ENCODE assay signal across 8 cellular contexts in genomic region chr2:224973112-224974016, GRCh38.
DNase-seq lines count a peak whose midpoint lies in the region; ATAC-seq, FAIRE-seq and TF ChIP-seq lines count a peak whose summit lies in the region.

No MANE protein-coding gene starts in this region.

- ATAC-seq in mucosa of descending colon (peak; percentile 78), GM21737 (IDR thresholded peaks at IDR 0.05; ENCODE audit: unreplicated experiment) (no peak), left lobe of liver (no peak), GM21526 (IDR thresholded peaks at IDR 0.05; ENCODE audit: low FRiP score, unreplicated experiment) (no peak)

- POLR2A ChIA-PET in activated CD4-positive, alpha-beta memory T cell treated with anti-CD3 and anti-CD28 coated beads for 36 hours (lab: Charles Lee), result interaction anchor here (1.2 kb wide), 1 partner anchor 30 kb away, joined by 3 read pairs; no protein-coding TSS in a partner anchor

- peaks cover 76% of the 10 kb centered on the region for H3K4me1 Mint-ChIP-seq in activated CD4-positive, alpha-beta memory T cell treated with anti-CD3 and anti-CD28 coated beads for 36 hours (ENCODE audit: low read depth)
- H3K4me1 Mint-ChIP-seq in type B pancreatic cell (ENCODE audit: unreplicated experiment), result peaks cover 7% of the 10 kb centered on the region

- FAIRE-seq in H54 (lab: Jason Lieb, UNC), result peak; percentile 95

- no peaks in the 10 kb centered on the region for H3K36me3 ChIP-seq in mucosa of descending colon (ENCODE audit: low read depth)

- peak overlapping the region; percentile 35 for H3K27ac Mint-ChIP-seq in activated CD4-positive, alpha-beta memory T cell treated with anti-CD3 and anti-CD28 coated beads for 36 hours
- no peak overlapping the region for H3K27ac Mint-ChIP-seq in type B pancreatic cell

- DNase-seq in COLO829 (ENCODE audit: low spot score) (peak; percentile 37), H54 (ENCODE audit: insufficient read length, low spot score) (peak; percentile 37), mucosa of descending colon (peak in 1 of 3 donors; percentile 79), left lobe of liver (ENCODE audit: low spot score) (no peak), type B pancreatic cell (ENCODE audit: extremely low spot score, unreplicated experiment) (no peak)
- peak; percentile 43 for DNase-seq in activated CD4-positive, alpha-beta memory T cell treated with anti-CD3 and anti-CD28 coated beads for 36 hours

- TF ChIP-seq CTCF in mucosa of descending colon (IDR thresholded peaks at IDR 0.05) (no peak), type B pancreatic cell (conservative IDR thresholded peaks at IDR 0.05) (no peak)

- intact Hi-C loops in activated CD4-positive, alpha-beta memory T cell treated with anti-CD3 and anti-CD28 coated beads for 36 hours (cut with micrococcal nuclease), result no loop called here
- intact Hi-C loops in mucosa of descending colon (cut with DNase I, micrococcal nuclease), result no loop called here

- H3K4me1 ChIP-seq in mucosa of descending colon (ENCODE audit: low read depth), result peaks cover 17% of the 10 kb centered on the region

- no peaks in the 10 kb centered on the region for H3K27me3 Mint-ChIP-seq in activated CD4-positive, alpha-beta memory T cell treated with anti-CD3 and anti-CD28 coated beads for 36 hours
- peaks cover 3% of the 10 kb centered on the region for H3K27me3 Mint-ChIP-seq in type B pancreatic cell

- H3K4me3 Mint-ChIP-seq in activated CD4-positive, alpha-beta memory T cell treated with anti-CD3 and anti-CD28 coated beads for 36 hours, result no peak overlapping the region
- no peak overlapping the region for H3K4me3 Mint-ChIP-seq in type B pancreatic cell

- H3K9me3 ChIP-seq in mucosa of descending colon, result no peaks in the 10 kb centered on the region

- peaks cover 3% of the 10 kb centered on the region for H3K36me3 Mint-ChIP-seq in activated CD4-positive, alpha-beta memory T cell treated with anti-CD3 and anti-CD28 coated beads for 36 hours
- no peaks in the 10 kb centered on the region for H3K36me3 Mint-ChIP-seq in type B pancreatic cell

- no peaks in the 10 kb centered on the region for H3K9me3 Mint-ChIP-seq in activated CD4-positive, alpha-beta memory T cell treated with anti-CD3 and anti-CD28 coated beads for 36 hours
- H3K9me3 Mint-ChIP-seq in type B pancreatic cell, result no peaks in the 10 kb centered on the region

- no peak overlapping the region for H3K4me3 ChIP-seq in mucosa of descending colon

- CTCF ChIA-PET in activated CD4-positive, alpha-beta memory T cell treated with anti-CD3 and anti-CD28 coated beads for 36 hours (lab: Charles Lee), result interaction anchor here (0.9 to 3.4 kb wide), 3 partner anchors 9 to 29 kb away, joined by 3 to 15 read pairs (median 3); no protein-coding TSS in a partner anchor

- TF ChIP-seq POLR2A in H54 (IDR thresholded peaks at IDR 0.05; ENCODE audit: low read depth, low read length), result no peak

Comparison
In these comparisons a context has a peak if more than half of its experiments do, and no peak if none do; other contexts are left out.
1. DNase-seq: peak in COLO829 (single experiment), H54 (single experiment) and activated CD4-positive, alpha-beta memory T cell treated with anti-CD3 and anti-CD28 coated beads for 36 hours (single experiment); none in left lobe of liver (single experiment) and type B pancreatic cell (single experiment).